10 cellular contexts compared by ENCODE assay signal in the genomic region with DNA sequence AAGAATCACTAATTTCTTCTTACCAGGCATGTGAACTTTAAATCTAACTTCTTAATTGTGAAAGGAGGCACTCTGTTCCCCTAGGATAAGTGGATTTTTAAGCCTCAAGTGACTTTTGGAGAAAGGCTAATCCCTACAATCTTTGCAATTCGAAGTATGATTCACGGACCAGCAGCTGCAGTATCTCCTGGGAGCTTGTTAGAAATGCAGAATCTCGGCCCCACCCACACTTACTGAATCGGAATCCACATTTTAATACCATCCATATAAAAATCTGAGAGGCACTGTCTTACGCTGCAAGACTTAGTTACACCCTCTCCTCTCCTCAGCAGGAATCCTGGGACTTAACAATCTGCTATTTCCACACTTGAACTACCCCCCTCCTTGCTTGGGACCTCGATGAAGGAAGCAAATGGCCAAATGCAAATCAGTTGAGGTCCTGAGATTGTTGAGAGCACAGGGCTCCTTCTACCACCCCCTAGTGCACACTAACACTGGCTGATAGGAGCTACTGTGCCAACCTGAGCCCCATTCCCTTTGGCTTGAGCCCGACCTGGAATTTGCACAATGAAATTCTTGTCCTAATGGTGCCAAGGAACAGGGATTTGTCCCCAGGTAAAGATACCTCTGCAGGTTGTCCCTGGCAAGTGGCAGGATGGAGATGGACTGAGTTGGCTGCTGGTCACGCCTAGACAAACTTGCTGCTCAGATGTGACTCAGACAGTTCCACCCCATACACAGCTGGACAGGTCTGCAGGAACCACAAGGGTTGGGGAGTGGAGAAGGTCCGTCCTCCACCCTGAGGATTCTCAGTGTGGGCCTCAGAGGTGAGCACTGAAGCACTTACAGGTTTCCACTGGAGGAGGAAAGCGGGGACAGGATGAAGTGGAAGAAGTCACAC. TPM values are rescaled to one million over a fixed set of nuclear protein-coding genes. Genes with fewer than 3 reads are reported as not detected.
A peak's percentile ranks its signal among the peaks of the same experiment; 100 is the strongest.
DNase-seq lines count a peak whose midpoint lies in the region; TF ChIP-seq lines count a peak whose summit lies in the region.
"Had no signal": no experiment of that assay in that cellular context is flagged by ENCODE, and none has a peak within 500 bp of the region (broad histone marks: within the 10 kb centered on the region; RNA-seq: fewer than 3 reads in every experiment).

No MANE protein-coding gene starts in this region.

- no peaks in the 10 kb centered on the region for H3K27me3 ChIP-seq in AG04450 (ENCODE audit: control insufficient read depth, insufficient read depth, low read length)
- no peaks in the 10 kb centered on the region for H3K27me3 ChIP-seq in H9 (ENCODE audit: insufficient read depth, low read length)
- H3K27me3 ChIP-seq in breast epithelium: no peaks in the 10 kb centered on the region
- no peaks in the 10 kb centered on the region for H3K27me3 ChIP-seq in mesendoderm (ENCODE audit: insufficient read depth, low read length, poor library complexity)

- TF ChIP-seq POLR2A in breast epithelium (IDR thresholded peaks at IDR 0.05): no peak

- no peaks in the 10 kb centered on the region for H3K9me3 Mint-ChIP-seq in H9

- no peak overlapping the region for H4K91ac ChIP-seq in H9 (ENCODE audit: insufficient read length, low read depth, low read length)

- peak overlapping the region; percentile 73 for H3K27ac ChIP-seq in AG04450 (ENCODE audit: low read depth, low read length)
- H3K27ac ChIP-seq in H9 (ENCODE audit: insufficient read length, low read depth, low read length): no peak overlapping the region
- H3K27ac ChIP-seq in breast epithelium: peak overlapping the region; percentile 10 to 66
- peak overlapping the region; percentile 25 for H3K27ac ChIP-seq in mesendoderm (ENCODE audit: low read depth, low read length)

- no peak overlapping the region for H2BK20ac ChIP-seq in H9 (ENCODE audit: low read depth, low read length, poor library complexity, severe bottlenecking)

- POLR2A ChIA-PET in AG04450 (lab: Yijun Ruan, JAX): interaction anchor here (0.9 to 1.2 kb wide), 3 partner anchors 12 to 21 kb away, joined by 3 to 5 read pairs (median 4); a partner anchor contains a TSS

- DNase-seq in AG04450 (ENCODE audit: low read depth, low spot score) (no peak), H9 (no peak), breast epithelium (ENCODE audit: low spot score in 2 of 2) (no peak), mesendoderm (peak; percentile 90), NCI-H1105 treated with DMSO at 0.1 percent for 48 hours (lab: John Stamatoyannopoulos, UW) (no peak), activated T-cell treated with anti-CD3 and anti-CD28 coated beads for 4 hours (no peak), HT-29 (ENCODE audit: low spot score) (no peak)
- DNase-seq in stimulated activated CD4-positive, alpha-beta T cell treated with anti-CD3 and anti-CD28 coated beads, Interleukin-1b, Interleukin-23, amount 100 ng/mL, for 48 hours: no peak
- DNase-seq: activated CD4-positive, alpha-beta T cell treated with anti-CD3 and anti-CD28 coated beads for 48 hours; NCI-H2227 treated with DMSO at 0.1 percent for 48 hours had no signal

- H3K79me1 ChIP-seq in H9 (ENCODE audit: insufficient read depth, low read depth, low read length, poor library complexity, severe bottlenecking) (no peaks in the 10 kb centered on the region), mesendoderm (ENCODE audit: low read length) (peaks cover 53% of the 10 kb centered on the region)

- H3K56ac ChIP-seq in H9 (ENCODE audit: insufficient read length, low read depth, low read length): no peak overlapping the region
- peak overlapping the region; percentile 40 for H3K56ac ChIP-seq in mesendoderm (ENCODE audit: low read length)

- H2BK15ac ChIP-seq in H9 (ENCODE audit: low read depth, low read length) (no peak overlapping the region), mesendoderm (replicated peaks; ENCODE audit: low read depth) (no peak overlapping the region)

- no peak overlapping the region for H3T11ph ChIP-seq in H9 (ENCODE audit: low read length)

- no peaks in the 10 kb centered on the region for H3K27me3 Mint-ChIP-seq in H9 (ENCODE audit: low read depth)

- H3K79me2 ChIP-seq in H9 (ENCODE audit: insufficient read depth, low read length): peaks cover 18% of the 10 kb centered on the region; the same call in 1 of the 2 replicates
- peaks cover 73% of the 10 kb centered on the region for H3K79me2 ChIP-seq in mesendoderm (ENCODE audit: control insufficient read depth, insufficient read depth, low read length)

- no peak overlapping the region for H4K5ac ChIP-seq in H9 (ENCODE audit: insufficient read length, low read depth, low read length)
- no peak overlapping the region for H4K5ac ChIP-seq in mesendoderm (ENCODE audit: low read length)

- no peaks in the 10 kb centered on the region for H4K20me1 ChIP-seq in H9 (ENCODE audit: control insufficient read depth, insufficient read depth, insufficient read length)

- no CpG with 5 or more reads among the region's 10 CpGs for WGBS in H9 (ENCODE audit: extremely low coverage, insufficient read length, low lambda C conversion rate)
- WGBS in mesendoderm (ENCODE audit: extremely low coverage, insufficient coverage, low lambda C conversion rate): no CpG with 5 or more reads among the region's 10 CpGs

- peaks cover 11% of the 10 kb centered on the region for H3K4me1 ChIP-seq in H9 (ENCODE audit: insufficient read depth, low read length)
- H3K4me1 ChIP-seq in breast epithelium: no peaks in the 10 kb centered on the region
- H3K4me1 ChIP-seq in mesendoderm (ENCODE audit: control insufficient read depth, low read depth, low read length): peaks cover 15% of the 10 kb centered on the region

- H3K9ac ChIP-seq in H9 (ENCODE audit: extremely low read depth, insufficient read length, low read length): no peak overlapping the region
- no peak overlapping the region for H3K9ac ChIP-seq in mesendoderm (ENCODE audit: low read length)

- peaks cover 47 to 50% of the 10 kb centered on the region in 2 experiments for H3K4me1 Mint-ChIP-seq in H9

- H2BK5ac ChIP-seq in H9 (ENCODE audit: insufficient read length, low read length) (no peak overlapping the region), mesendoderm (ENCODE audit: low read length) (peak overlapping the region; percentile 54)

- H3K4ac ChIP-seq in H9 (ENCODE audit: low read depth, low read length) (no peak overlapping the region), mesendoderm (ENCODE audit: low read depth, low read length) (no peak overlapping the region)

- H2AFZ ChIP-seq in H9 (ENCODE audit: low read length): no peak overlapping the region

- H2BK120ac ChIP-seq in H9 (ENCODE audit: low read depth, low read length, poor library complexity, severe bottlenecking) (no peak overlapping the region), mesendoderm (ENCODE audit: low read depth, low read length) (no peak overlapping the region)

- peak overlapping the region; percentile 9; the same call in 1 of the 2 replicates for H3K14ac ChIP-seq in H9 (ENCODE audit: insufficient read depth, low read length)

- H3K4me3 ChIP-seq in AG04450 (ENCODE audit: low read depth, low read length) (no peak overlapping the region), breast epithelium (no peak overlapping the region), mesendoderm (ENCODE audit: low read length) (no peak overlapping the region)

- CTCF ChIA-PET in AG04450 (lab: Charles Lee): interaction anchor here (0.9 to 6.0 kb wide), 4 partner anchors 11 to 43 kb away, joined by 3 to 49 read pairs (median 14); no protein-coding TSS in a partner anchor

- no peak overlapping the region; a peak in 1 of 5 replicates for H3K4me3 Mint-ChIP-seq in H9

- TF ChIP-seq CTCF in AG04450 (IDR thresholded peaks at IDR 0.05; ENCODE audit: low read depth, low read length) (0 out of 2 replicates have a peak, but pooled peaks have one; percentile 1), H9 (conservative IDR thresholded peaks at IDR 0.05) (no peak; the same call in 2 of the 3 replicates), breast epithelium (IDR thresholded peaks at IDR 0.05) (no peak)

- H3K9me3 ChIP-seq in AG04450 (ENCODE audit: control insufficient read depth, insufficient read depth, low read length) (no peaks in the 10 kb centered on the region; the same call in 1 of the 2 replicates), H9 (ENCODE audit: control insufficient read depth, low read depth, low read length) (no peaks in the 10 kb centered on the region), breast epithelium (no peaks in the 10 kb centered on the region)

- intact Hi-C loops in breast epithelium (cut with DNase I; ENCODE audit: low total_unique reads): no loop called here

- H4K8ac ChIP-seq in H9 (replicated peaks; ENCODE audit: insufficient read length, low read depth, low read length) (no peak overlapping the region), mesendoderm (ENCODE audit: low read depth, low read length) (no peak overlapping the region)

- peak overlapping the region; percentile 0 to 58 (median 38); a peak in 5 of 7 replicates for H3K27ac Mint-ChIP-seq in H9

- no peak overlapping the region for H3K23ac ChIP-seq in H9 (ENCODE audit: insufficient read length, low read depth, low read length)
- peak overlapping the region; percentile 20 for H3K23ac ChIP-seq in mesendoderm (ENCODE audit: low read length)

- H3K4me2 ChIP-seq in H9 (ENCODE audit: insufficient read depth, insufficient read length, low read length) (peak overlapping the region; percentile 2), mesendoderm (ENCODE audit: low read length) (no peak overlapping the region)

- no peak overlapping the region for H3K18ac ChIP-seq in H9 (ENCODE audit: insufficient read length, low read depth, low read length)
- H3K18ac ChIP-seq in mesendoderm (ENCODE audit: low read length): no peak overlapping the region

- H2BK12ac ChIP-seq in H9 (ENCODE audit: insufficient read length, low read depth, low read length): no peak overlapping the region

- H3K36me3 Mint-ChIP-seq in H9 (ENCODE audit: insufficient read depth in 1 of 3, low read depth in 3 of 3): peaks cover 19 to 47% (median 34%) of the 10 kb centered on the region in 3 experiments; a peak in 6 of 7 replicates

- H2AK5ac ChIP-seq in H9 (ENCODE audit: insufficient read length, low read length): no peak overlapping the region
- no peak overlapping the region for H2AK5ac ChIP-seq in mesendoderm (ENCODE audit: low read length)

- H3K23me2 ChIP-seq in H9 (ENCODE audit: insufficient read length, low read depth, low read length, poor library complexity, severe bottlenecking): no peaks in the 10 kb centered on the region

- peaks cover 6% of the 10 kb centered on the region for H3K36me3 ChIP-seq in breast epithelium
- H3K36me3 ChIP-seq in mesendoderm (ENCODE audit: control insufficient read depth, insufficient read depth, low read length): peaks cover 11% of the 10 kb centered on the region

RNA-seq across cellular contexts. Expression of a gene that starts 20.8 kb away (rescaled TPM):
- polyA plus RNA-seq in AG04450 (2011; rRNA removed): 18.8 and 22.9 TPM in 2 replicates
- polyA minus RNA-seq in AG04450 (2011; rRNA and poly(A)+ RNA removed): 22.2 and 25.4 TPM in 2 replicates
- 22.2 and 22.5 TPM in 2 replicates for total RNA-seq in H9 (2021)
- total RNA-seq in breast epithelium: 10 to 100 TPM; 12.0 to 35.4 (median 20.9) TPM
- 22.8 TPM for polyA plus RNA-seq in mesendoderm (2013, experiment 1 of 2)
- polyA plus RNA-seq in mesendoderm (2013, experiment 2 of 2): 22.4 TPM
- 1.9 and 2.4 TPM in 2 replicates for total RNA-seq in HT-29 (2014; rRNA removed; shearing (Covaris generic))

RNA-seq across cellular contexts. Expression of a gene that starts 36.2 kb away (rescaled TPM):
- 0.35 and 0.51 TPM in 2 replicates for polyA plus RNA-seq in AG04450 (2011; rRNA removed)
- polyA minus RNA-seq in AG04450 (2011; rRNA and poly(A)+ RNA removed): 0.35 and 0.78 TPM in 2 replicates
- 0.63 and 0.88 TPM in 2 replicates for total RNA-seq in H9 (2021)
- under 1 TPM; 0.16 to 0.98 (median 0.88) TPM for total RNA-seq in breast epithelium
- polyA plus RNA-seq in mesendoderm (2013, experiment 1 of 2): 1.0 TPM
- polyA plus RNA-seq in mesendoderm (2013, experiment 2 of 2): 0.85 TPM
- total RNA-seq in HT-29 (2014; rRNA removed; shearing (Covaris generic)): 0.03 TPM in 1 of 2 replicates, not detected in the other

RNA-seq across cellular contexts. Expression of a gene that starts 48.5 kb away (rescaled TPM):
- 1.7 TPM in 2 replicates for polyA plus RNA-seq in AG04450 (2011; rRNA removed)
- polyA minus RNA-seq in AG04450 (2011; rRNA and poly(A)+ RNA removed): 0.97 and 1.2 TPM in 2 replicates
- total RNA-seq in H9 (2021): 12.0 and 14.5 TPM in 2 replicates
- total RNA-seq in breast epithelium: 10 to 100 TPM in 2 of 3 donors, under 1 TPM in 1; 0.48 to 22.5 (median 14.1) TPM
- polyA plus RNA-seq in mesendoderm (2013, experiment 1 of 2): 13.4 TPM
- polyA plus RNA-seq in mesendoderm (2013, experiment 2 of 2): 11.0 TPM
- total RNA-seq in HT-29 (2014; rRNA removed; shearing (Covaris generic)): 31.4 and 31.8 TPM in 2 replicates
